In genomic region chr3:48018841-48019240, GRCh38 we compare ENCODE assay signal across 3 cellular contexts.
TF ChIP-seq lines count a peak whose summit lies in the region.

No MANE protein-coding gene starts in this region.

TF ChIP-seq in A549, 52 proteins besides CTCF, POLR2A, EP300 and RAD21:
- no peak for TF ChIP-seq EHMT2 (IDR thresholded peaks at IDR 0.05; ENCODE audit: low read depth)
- peak; percentile 27; the same call in 1 of the 2 replicates for TF ChIP-seq FOSL2 (IDR thresholded peaks at IDR 0.05)
- TF ChIP-seq FOSL2 (CRISPR knock-in tag; IDR thresholded peaks at IDR 0.05), result peak; percentile 77
- peak in 1 of 2 experiments; percentile 63; a peak in 2 of 4 replicates for TF ChIP-seq CEBPB (IDR thresholded peaks at IDR 0.05)
- no peak for TF ChIP-seq PBX3 (IDR thresholded peaks at IDR 0.05)

TF ChIP-seq in HepG2, 621 proteins besides CTCF, POLR2A, EP300 and RAD21:
- TF ChIP-seq ARID4A (CRISPR knock-in tag; IDR thresholded peaks at IDR 0.05; ENCODE audit: borderline replicate concordance), result no peak
- TF ChIP-seq CREM (IDR thresholded peaks at IDR 0.05), result no peak
- no peak for TF ChIP-seq CREM (CRISPR knock-in tag; IDR thresholded peaks at IDR 0.05)
- TF ChIP-seq ZNF367 (CRISPR knock-in tag; IDR thresholded peaks at IDR 0.05; ENCODE audit: borderline replicate concordance), result no peak
- TF ChIP-seq ZNF740 (CRISPR knock-in tag; IDR thresholded peaks at IDR 0.05), result no peak
- TF ChIP-seq EEA1 (CRISPR knock-in tag; IDR thresholded peaks at IDR 0.05; ENCODE audit: borderline replicate concordance), result no peak
- TF ChIP-seq DBP (CRISPR knock-in tag; IDR thresholded peaks at IDR 0.05; ENCODE audit: not compliant biosample characterization), result no peak
- TF ChIP-seq CEBPG (CRISPR knock-in tag; IDR thresholded peaks at IDR 0.05), result peak; percentile 49; the same call in 1 of the 2 replicates
- peak in 1 of 2 experiments; percentile 85; a peak in 2 of 4 replicates for TF ChIP-seq ATF4 (CRISPR knock-in tag; IDR thresholded peaks at IDR 0.05)
- no peak for TF ChIP-seq KLF12 (CRISPR knock-in tag; IDR thresholded peaks at IDR 0.05; ENCODE audit: borderline replicate concordance)
- no peak for TF ChIP-seq ZSCAN20 (CRISPR knock-in tag; IDR thresholded peaks at IDR 0.05; ENCODE audit: borderline replicate concordance)
- TF ChIP-seq CEBPB (IDR thresholded peaks at IDR 0.05; ENCODE audit: borderline replicate concordance, low read depth, low read length), result peak; percentile 50; the same call in 1 of the 2 replicates
- TF ChIP-seq ZNF562 (CRISPR knock-in tag; IDR thresholded peaks at IDR 0.05; ENCODE audit: borderline replicate concordance), result no peak
- peak; percentile 89 for TF ChIP-seq FOSL2 (CRISPR knock-in tag; IDR thresholded peaks at IDR 0.05)
- TF ChIP-seq SP1 (IDR thresholded peaks at IDR 0.05), result no peak
- TF ChIP-seq SP1 (CRISPR knock-in tag; IDR thresholded peaks at IDR 0.05), result no peak
- TF ChIP-seq ZNF644 (CRISPR knock-in tag; IDR thresholded peaks at IDR 0.05; ENCODE audit: low read depth), result peak; percentile 53; the same call in 1 of the 2 replicates

TF ChIP-seq in HEK293T, 16 proteins besides CTCF, POLR2A, EP300 and RAD21 (continued from another document):
- TF ChIP-seq L3MBTL2 (conservative IDR thresholded peaks at IDR 0.05) (no peak), PKNOX1 (IDR thresholded peaks at IDR 0.05) (no peak), ARNT (IDR thresholded peaks at IDR 0.05) (no peak), TARDBP (IDR thresholded peaks at IDR 0.05) (no peak), CTBP1 (IDR thresholded peaks at IDR 0.05; ENCODE audit: borderline replicate concordance) (no peak), SP1 (IDR thresholded peaks at IDR 0.05) (no peak), FOXA1 (IDR thresholded peaks at IDR 0.05) (no peak), ZNF384 (IDR thresholded peaks at IDR 0.05) (no peak), FOXM1 (IDR thresholded peaks at IDR 0.05; ENCODE audit: borderline replicate concordance) (no peak), LEF1 (IDR thresholded peaks at IDR 0.05; ENCODE audit: borderline replicate concordance) (no peak)
